11 cellular contexts compared by ENCODE assay signal in the genomic region with DNA sequence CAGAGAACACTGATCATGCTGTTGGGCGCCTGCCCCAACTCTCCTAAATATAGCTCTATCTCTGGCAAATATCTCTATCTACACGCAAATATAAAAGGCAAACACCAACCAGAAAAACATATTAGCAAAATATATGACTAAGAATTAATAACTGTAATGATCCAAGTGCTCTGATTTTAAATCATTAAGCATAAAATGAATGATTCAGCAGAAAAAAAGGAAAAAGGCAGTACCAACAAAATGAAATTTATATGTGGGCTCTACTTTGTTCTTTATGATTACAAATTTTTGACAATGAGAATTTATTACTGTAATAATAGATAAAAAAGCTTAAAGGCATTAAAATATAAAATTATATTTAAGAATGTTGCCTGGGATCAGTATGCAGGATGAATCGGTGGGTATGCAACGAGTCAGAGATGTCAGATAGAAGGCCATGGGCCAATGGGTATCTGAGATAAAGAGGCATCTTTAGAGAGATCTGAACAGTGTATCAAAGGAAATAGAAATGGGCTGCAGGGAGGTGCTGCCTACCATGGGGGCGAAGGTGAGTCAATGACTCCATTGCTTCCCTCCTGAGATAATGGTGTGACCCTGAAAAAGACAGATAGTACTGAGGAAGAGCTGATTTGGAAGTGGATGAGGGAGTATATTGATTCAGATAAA.
"Had no signal": no experiment of that assay in that cellular context is flagged by ENCODE, and none has a peak within 500 bp of the region (broad histone marks: within the 10 kb centered on the region; RNA-seq: fewer than 3 reads in every experiment).

No MANE protein-coding gene starts in this region.

- H3K4me3 Mint-ChIP-seq: activated CD8-positive, alpha-beta memory T cell treated with anti-CD3 and anti-CD28 coated beads, Interleukin-2, amount 10 ng/mL, durations not matched to agents 7 days and 5 days; activated naive CD4-positive, alpha-beta T cell treated with anti-CD3 and anti-CD28 coated beads, Interleukin-2, amount 50 U/mL, for 24 hours; mesothelial cell of epicardium; stimulated activated naive B cell treated with anti-CD40 and anti-IgM and Interleukin-4, amounts not matched to agents 10 μg/mL and 1 μg/mL and 100 μg/mL, for 72 hours had no signal

- DNase-seq: activated CD4-positive, CD25-positive, alpha-beta regulatory T cell treated with anti-CD3 and anti-CD28 coated beads, Interleukin-2, amount 50 U/mL, for 72 hours; activated CD8-positive, alpha-beta memory T cell treated with anti-CD3 and anti-CD28 coated beads, Interleukin-2, amount 10 ng/mL, durations not matched to agents 7 days and 5 days; aorta; foreskin keratinocyte; left cardiac atrium; lower lobe of right lung; retina; SHP77 treated with DMSO at 0.1 percent for 48 hours; stimulated activated naive B cell treated with anti-CD40 and anti-IgM and Interleukin-4, amounts not matched to agents 10 μg/mL and 1 μg/mL and 100 μg/mL, for 72 hours had no signal

- H3K4me1 Mint-ChIP-seq: activated CD8-positive, alpha-beta memory T cell treated with anti-CD3 and anti-CD28 coated beads, Interleukin-2, amount 10 ng/mL, durations not matched to agents 7 days and 5 days had no signal

- H3K27ac Mint-ChIP-seq: activated CD8-positive, alpha-beta memory T cell treated with anti-CD3 and anti-CD28 coated beads, Interleukin-2, amount 10 ng/mL, durations not matched to agents 7 days and 5 days; mesothelial cell of epicardium; stimulated activated naive B cell treated with anti-CD40 and anti-IgM and Interleukin-4, amounts not matched to agents 10 μg/mL and 1 μg/mL and 100 μg/mL, for 72 hours had no signal

- H3K27me3 Mint-ChIP-seq: activated CD8-positive, alpha-beta memory T cell treated with anti-CD3 and anti-CD28 coated beads, Interleukin-2, amount 10 ng/mL, durations not matched to agents 7 days and 5 days; activated naive CD4-positive, alpha-beta T cell treated with anti-CD3 and anti-CD28 coated beads, Interleukin-2, amount 50 U/mL, for 24 hours; stimulated activated naive B cell treated with anti-CD40 and anti-IgM and Interleukin-4, amounts not matched to agents 10 μg/mL and 1 μg/mL and 100 μg/mL, for 72 hours had no signal

- ATAC-seq: activated CD8-positive, alpha-beta memory T cell treated with anti-CD3 and anti-CD28 coated beads, Interleukin-2, amount 10 ng/mL, durations not matched to agents 7 days and 5 days; foreskin keratinocyte; left cardiac atrium; lower lobe of right lung; stimulated activated naive B cell treated with anti-CD40 and anti-IgM and Interleukin-4, amounts not matched to agents 10 μg/mL and 1 μg/mL and 100 μg/mL, for 72 hours had no signal

- H3K9me3 Mint-ChIP-seq: activated naive CD4-positive, alpha-beta T cell treated with anti-CD3 and anti-CD28 coated beads, Interleukin-2, amount 50 U/mL, for 24 hours; mesothelial cell of epicardium had no signal

- H3K36me3 Mint-ChIP-seq: mesothelial cell of epicardium had no signal
